Comparison of ENCODE assay signal across 13 cellular contexts in the genomic region with DNA sequence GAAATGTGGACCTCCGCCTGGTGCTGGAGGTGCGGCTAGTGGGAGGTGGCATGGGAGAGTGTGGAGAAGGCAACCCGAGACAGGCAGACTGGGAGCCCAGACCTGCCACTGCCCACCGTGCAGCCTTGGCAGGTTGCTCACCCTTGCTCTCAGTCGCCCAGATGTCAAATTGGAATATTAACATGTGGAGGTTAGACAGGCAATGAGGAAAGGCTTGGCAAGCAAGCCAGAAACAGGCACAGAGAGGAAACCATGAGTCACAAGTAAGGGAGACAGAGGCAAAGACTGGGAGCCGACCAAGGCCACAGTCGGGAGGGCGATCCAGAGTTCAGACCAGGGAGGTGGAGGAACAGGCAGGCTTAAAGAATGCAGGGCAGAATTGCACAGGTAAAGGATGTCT.
DNase-seq lines count a peak whose midpoint lies in the region; ATAC-seq, FAIRE-seq and TF ChIP-seq lines count a peak whose summit lies in the region.
"Had no signal": no experiment of that assay in that cellular context is flagged by ENCODE, and none has a peak within 500 bp of the region (broad histone marks: within the 10 kb centered on the region; RNA-seq: fewer than 3 reads in every experiment).

No MANE protein-coding gene starts in this region.

- 52 to 54% methylated on average over 8 of the region's 8 CpGs for WGBS in pancreas, 2 donors

- H3K36me3 ChIP-seq in fibroblast of lung (ENCODE audit: control insufficient read depth, insufficient read depth, low read length) (no peaks in the 10 kb centered on the region), pancreas (no peaks in the 10 kb centered on the region)

- H3K4me1 ChIP-seq in fibroblast of lung (ENCODE audit: control insufficient read depth, extremely low read depth, insufficient read depth, low read length) (no peaks in the 10 kb centered on the region), pancreas (peaks cover 0 to 16% (median 0%) of the 10 kb centered on the region in 3 donors)

- DNase-seq in GM04504 (ENCODE audit: low read depth) (peak; percentile 45), T-helper 17 cell (no peak), fibroblast of lung (ENCODE audit: low read depth in 2 of 2) (peak; percentile 40 to 88), pancreas (peak in 4 of 6 donors; percentile 54 to 76 (median 64)), anterior cingulate cortex (lab: John Stamatoyannopoulos, UW) (no peak)
- DNase-seq: CD4-positive, CD25-positive, alpha-beta regulatory T cell; islet precursor cell; naive B cell; SW 1271 had no signal

- no peaks in the 10 kb centered on the region for H4K20me1 ChIP-seq in fibroblast of lung (ENCODE audit: control insufficient read depth, extremely low read depth, insufficient read depth, low read length)

- no peak for FAIRE-seq in pancreas (lab: Jason Lieb, UNC)

- peaks cover 14% of the 10 kb centered on the region for H3K4me1 Mint-ChIP-seq in T-helper 17 cell
- H3K4me1 Mint-ChIP-seq: naive B cell had no signal

- H3K9me3 ChIP-seq in T-helper 17 cell (ENCODE audit: control insufficient read depth, low read length, poor library complexity, severe bottlenecking) (no peaks in the 10 kb centered on the region), fibroblast of lung (ENCODE audit: control insufficient read depth, insufficient read depth, low read depth, low read length) (no peaks in the 10 kb centered on the region), pancreas (no peaks in the 10 kb centered on the region)

- H3K27ac ChIP-seq in fibroblast of lung (ENCODE audit: insufficient read depth, low read length) (no peak overlapping the region), pancreas (peak overlapping the region in 1 of 4 donors; percentile 53)

- no peaks in the 10 kb centered on the region for H3K79me2 ChIP-seq in fibroblast of lung (ENCODE audit: control insufficient read depth, insufficient read depth, low read length)

- H3K27ac Mint-ChIP-seq in T-helper 17 cell: peak overlapping the region; percentile 69
- H3K27ac Mint-ChIP-seq: activated T-helper 1 cell treated with anti-CD3 and anti-CD28 coated beads, Interleukin-12 subunit alpha, Interleukin-12 subunit beta, Interleukin-2, Interleukin-4 antibody, amounts not matched to agents 30 ng/mL and 10 ng/mL and 1 ng/mL, durations not matched to agents 14 hours and 24 hours and 36 hours; CD4-positive, CD25-positive, alpha-beta regulatory T cell had no signal

- H3K4me3 ChIP-seq in fibroblast of lung (replicated peaks in 1 of 4; ENCODE audit: control extremely low read depth in 1 of 4, insufficient read depth in 1 of 4, low read depth in 3 of 4, low read length in 4 of 4): no peak overlapping the region
- H3K4me3 ChIP-seq in pancreas: no peak overlapping the region

- H3K4me2 ChIP-seq in fibroblast of lung (ENCODE audit: extremely low read depth, insufficient read depth, low read length): no peak overlapping the region

- H3K27me3 Mint-ChIP-seq in T-helper 17 cell: no peaks in the 10 kb centered on the region
- H3K27me3 Mint-ChIP-seq: CD4-positive, CD25-positive, alpha-beta regulatory T cell; naive B cell had no signal

- H3K4me3 Mint-ChIP-seq in T-helper 17 cell: no peak overlapping the region
- H3K4me3 Mint-ChIP-seq: activated T-helper 1 cell treated with anti-CD3 and anti-CD28 coated beads, Interleukin-12 subunit alpha, Interleukin-12 subunit beta, Interleukin-2, Interleukin-4 antibody, amounts not matched to agents 30 ng/mL and 10 ng/mL and 1 ng/mL, durations not matched to agents 14 hours and 24 hours and 36 hours; CD4-positive, CD25-positive, alpha-beta regulatory T cell; naive B cell had no signal

- ATAC-seq in T-helper 17 cell (no peak), pancreas (peak; percentile 89 to 97 (median 94)), HG03025 (IDR thresholded peaks at IDR 0.05; ENCODE audit: low FRiP score, unreplicated experiment) (no peak), GM19397 (IDR thresholded peaks at IDR 0.05; ENCODE audit: unreplicated experiment) (no peak), HG02870 (IDR thresholded peaks at IDR 0.05; ENCODE audit: unreplicated experiment) (no peak)

- H3K9ac ChIP-seq in fibroblast of lung (ENCODE audit: insufficient read depth, low read length): no peak overlapping the region

- intact Hi-C loops in pancreas (cut with DNase I): no loop called here

- TF ChIP-seq CTCF in fibroblast of lung (conservative IDR thresholded peaks at IDR 0.05 in 1 of 2, IDR thresholded peaks at IDR 0.05 in 1 of 2; ENCODE audit: low read depth in 1 of 2, low read length in 2 of 2) (no peak), pancreas (IDR thresholded peaks at IDR 0.05) (no peak)

- peaks cover 1% of the 10 kb centered on the region for H3K36me3 Mint-ChIP-seq in T-helper 17 cell (ENCODE audit: low read depth)

- no peak overlapping the region for H2AFZ ChIP-seq in fibroblast of lung (ENCODE audit: low read length)

- no peaks in the 10 kb centered on the region for H3K27me3 ChIP-seq in fibroblast of lung (ENCODE audit: control insufficient read depth, insufficient read depth, low read length)
- no peaks in the 10 kb centered on the region for H3K27me3 ChIP-seq in pancreas

Comparison
In these comparisons a context has a peak if more than half of its experiments do, and no peak if none do; other contexts are left out.
1. DNase-seq: peak in GM04504 (single experiment), fibroblast of lung (2 of 2) and pancreas (4 of 6); none in T-helper 17 cell (0 of 3) and anterior cingulate cortex (0 of 58).
2. ATAC-seq: peak in pancreas (4 of 4); none in T-helper 17 cell (single experiment), HG03025 (single experiment), GM19397 (single experiment) and HG02870 (single experiment).